In genomic region chr6:111105578-111105977, GRCh38 we compare ENCODE assay signal across 8 cellular contexts. TPM values are rescaled to one million over a fixed set of nuclear protein-coding genes. Genes with fewer than 3 reads are reported as not detected.
DNase-seq lines count a peak whose midpoint lies in the region; ATAC-seq and TF ChIP-seq lines count a peak whose summit lies in the region.

No MANE protein-coding gene starts in this region.

- TF ChIP-seq CTCF in lower lobe of right lung (IDR thresholded peaks at IDR 0.05) (no peak), mesothelial cell of epicardium (IDR thresholded peaks at IDR 0.05; ENCODE audit: unreplicated experiment) (no peak)

- no peaks in the 10 kb centered on the region for H3K27me3 Mint-ChIP-seq in activated naive CD8-positive, alpha-beta T cell treated with anti-CD3 and anti-CD28 coated beads, Interleukin-2, amount 50 U/mL, for 24 hours
- H3K27me3 Mint-ChIP-seq in mesothelial cell of epicardium (ENCODE audit: low read depth) = no peaks in the 10 kb centered on the region
- peaks cover 24% of the 10 kb centered on the region for H3K27me3 Mint-ChIP-seq in stimulated activated memory B cell treated with anti-CD40 and anti-IgM and Interleukin-4, amounts not matched to agents 10 μg/mL and 1 μg/mL and 100 μg/mL, for 72 hours

- peaks cover 7% of the 10 kb centered on the region for H3K4me1 ChIP-seq in lower lobe of right lung

- no peak overlapping the region for H3K27ac ChIP-seq in lower lobe of right lung

- peaks cover 6% of the 10 kb centered on the region for H3K36me3 Mint-ChIP-seq in activated naive CD8-positive, alpha-beta T cell treated with anti-CD3 and anti-CD28 coated beads, Interleukin-2, amount 50 U/mL, for 24 hours (ENCODE audit: low read depth)
- peaks cover 14% of the 10 kb centered on the region for H3K36me3 Mint-ChIP-seq in mesothelial cell of epicardium
- no peaks in the 10 kb centered on the region for H3K36me3 Mint-ChIP-seq in stimulated activated memory B cell treated with anti-CD40 and anti-IgM and Interleukin-4, amounts not matched to agents 10 μg/mL and 1 μg/mL and 100 μg/mL, for 72 hours

- peak; percentile 46 for DNase-seq in D341Med (ENCODE audit: low spot score)
- peak; percentile 83 for DNase-seq in LoVo (ENCODE audit: low spot score)
- DNase-seq in activated naive CD8-positive, alpha-beta T cell treated with anti-CD3 and anti-CD28 coated beads, Interleukin-2, amount 50 U/mL, for 24 hours = peak; percentile 27
- DNase-seq in lower lobe of right lung = peak; percentile 85
- no peak for DNase-seq in amygdala (lab: John Stamatoyannopoulos, UW)
- no peak for DNase-seq in mesothelial cell of epicardium (ENCODE audit: low spot score in 2 of 2, unreplicated experiment in 2 of 2)

- no peak for TF ChIP-seq POLR2A in GM18505 (IDR thresholded peaks at IDR 0.05; ENCODE audit: borderline replicate concordance, extremely low read depth, insufficient read depth, insufficient read length)

- no peaks in the 10 kb centered on the region for H3K36me3 ChIP-seq in lower lobe of right lung

- peaks cover 12% of the 10 kb centered on the region for H3K4me1 Mint-ChIP-seq in activated naive CD8-positive, alpha-beta T cell treated with anti-CD3 and anti-CD28 coated beads, Interleukin-2, amount 50 U/mL, for 24 hours
- H3K4me1 Mint-ChIP-seq in mesothelial cell of epicardium = peaks cover 11% of the 10 kb centered on the region
- no peaks in the 10 kb centered on the region for H3K4me1 Mint-ChIP-seq in stimulated activated memory B cell treated with anti-CD40 and anti-IgM and Interleukin-4, amounts not matched to agents 10 μg/mL and 1 μg/mL and 100 μg/mL, for 72 hours

- H3K27ac Mint-ChIP-seq in activated naive CD8-positive, alpha-beta T cell treated with anti-CD3 and anti-CD28 coated beads, Interleukin-2, amount 50 U/mL, for 24 hours = no peak overlapping the region
- H3K27ac Mint-ChIP-seq in mesothelial cell of epicardium = no peak overlapping the region
- no peak overlapping the region for H3K27ac Mint-ChIP-seq in stimulated activated memory B cell treated with anti-CD40 and anti-IgM and Interleukin-4, amounts not matched to agents 10 μg/mL and 1 μg/mL and 100 μg/mL, for 72 hours

- intact Hi-C loops in lower lobe of right lung (cut with DNase I) = no loop called here

- no peaks in the 10 kb centered on the region for H3K27me3 ChIP-seq in lower lobe of right lung (ENCODE audit: low read depth)

- peak; percentile 77 for ATAC-seq in activated naive CD8-positive, alpha-beta T cell treated with anti-CD3 and anti-CD28 coated beads, Interleukin-2, amount 50 U/mL, for 24 hours
- peak; percentile 85 to 90 for ATAC-seq in lower lobe of right lung
- no peak for ATAC-seq in stimulated activated memory B cell treated with anti-CD40 and anti-IgM and Interleukin-4, amounts not matched to agents 10 μg/mL and 1 μg/mL and 100 μg/mL, for 72 hours
- ATAC-seq in GM18505 (IDR thresholded peaks at IDR 0.05; ENCODE audit: unreplicated experiment) = no peak

- H3K9me3 ChIP-seq in lower lobe of right lung = peaks cover 8% of the 10 kb centered on the region

- H3K4me3 ChIP-seq in lower lobe of right lung = no peak overlapping the region

- H3K4me3 Mint-ChIP-seq in activated naive CD8-positive, alpha-beta T cell treated with anti-CD3 and anti-CD28 coated beads, Interleukin-2, amount 50 U/mL, for 24 hours = no peak overlapping the region
- H3K4me3 Mint-ChIP-seq in mesothelial cell of epicardium = no peak overlapping the region
- H3K4me3 Mint-ChIP-seq in stimulated activated memory B cell treated with anti-CD40 and anti-IgM and Interleukin-4, amounts not matched to agents 10 μg/mL and 1 μg/mL and 100 μg/mL, for 72 hours = no peak overlapping the region

- H3K9me3 Mint-ChIP-seq in activated naive CD8-positive, alpha-beta T cell treated with anti-CD3 and anti-CD28 coated beads, Interleukin-2, amount 50 U/mL, for 24 hours = peaks cover 5% of the 10 kb centered on the region
- peaks cover 16% of the 10 kb centered on the region for H3K9me3 Mint-ChIP-seq in mesothelial cell of epicardium
- peaks cover 9% of the 10 kb centered on the region for H3K9me3 Mint-ChIP-seq in stimulated activated memory B cell treated with anti-CD40 and anti-IgM and Interleukin-4, amounts not matched to agents 10 μg/mL and 1 μg/mL and 100 μg/mL, for 72 hours

RNA-seq across cellular contexts. Expression of gene SLC16A10, which starts 18.3 kb away (rescaled TPM):
- total RNA-seq in lower lobe of right lung (11.9 TPM), mesothelial cell of epicardium (15.0 to 18.0 TPM (median 15.1 TPM) in 3 replicates)

Comparison
In these comparisons a context has a peak if more than half of its experiments do, and no peak if none do; other contexts are left out.
1. DNase-seq: peak in D341Med (single experiment), LoVo (single experiment), activated naive CD8-positive, alpha-beta T cell treated with anti-CD3 and anti-CD28 coated beads, Interleukin-2, amount 50 U/mL, for 24 hours (single experiment) and lower lobe of right lung (single experiment); none in amygdala (0 of 56) and mesothelial cell of epicardium (0 of 2).
2. ATAC-seq: peak in activated naive CD8-positive, alpha-beta T cell treated with anti-CD3 and anti-CD28 coated beads, Interleukin-2, amount 50 U/mL, for 24 hours (single experiment) and lower lobe of right lung (2 of 2); none in stimulated activated memory B cell treated with anti-CD40 and anti-IgM and Interleukin-4, amounts not matched to agents 10 μg/mL and 1 μg/mL and 100 μg/mL, for 72 hours (single experiment) and GM18505 (single experiment).